Comparison of ENCODE assay signal across 1 cellular context in the genomic region with DNA sequence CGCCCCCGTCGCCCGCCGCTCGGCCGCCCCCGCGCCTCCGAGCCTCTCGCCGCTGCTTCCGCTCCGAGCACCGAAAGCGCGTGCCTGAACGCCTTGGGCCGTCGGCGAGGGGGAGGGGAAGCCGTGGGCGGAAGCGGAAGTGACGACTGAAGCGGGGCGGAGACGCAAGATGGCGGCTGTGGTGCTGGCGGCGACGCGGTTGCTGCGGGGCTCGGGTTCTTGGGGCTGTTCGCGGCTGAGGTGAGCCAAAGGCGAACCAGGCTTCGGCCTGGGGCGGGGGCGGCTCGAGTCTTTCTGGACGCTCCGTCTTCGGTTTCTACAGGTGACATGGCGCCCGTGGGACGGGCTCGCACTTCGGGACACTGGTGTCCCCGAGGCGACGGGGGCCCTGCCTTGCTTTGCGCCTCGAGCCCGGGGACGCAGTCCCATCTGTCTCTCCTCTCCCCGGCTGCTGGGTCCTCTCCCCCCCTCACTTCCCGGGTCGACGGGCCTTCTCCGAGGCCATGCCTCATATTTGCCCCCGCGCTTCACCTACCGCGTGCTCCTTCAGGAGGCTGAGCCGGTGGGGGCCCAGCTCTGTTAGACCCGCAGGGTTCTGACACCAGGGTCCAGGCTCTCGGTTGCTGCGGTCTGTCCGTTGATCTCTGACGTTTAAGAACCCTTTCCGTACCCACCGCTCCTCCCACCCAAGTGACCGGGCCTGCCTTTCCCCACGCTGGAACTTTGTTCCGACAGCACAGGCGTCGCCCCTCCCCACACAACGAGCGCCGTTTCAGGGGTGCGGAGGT.
A peak's percentile ranks its signal among the peaks of the same experiment; 100 is the strongest.
TF ChIP-seq lines count a peak whose summit lies in the region.

A gene with protein sequence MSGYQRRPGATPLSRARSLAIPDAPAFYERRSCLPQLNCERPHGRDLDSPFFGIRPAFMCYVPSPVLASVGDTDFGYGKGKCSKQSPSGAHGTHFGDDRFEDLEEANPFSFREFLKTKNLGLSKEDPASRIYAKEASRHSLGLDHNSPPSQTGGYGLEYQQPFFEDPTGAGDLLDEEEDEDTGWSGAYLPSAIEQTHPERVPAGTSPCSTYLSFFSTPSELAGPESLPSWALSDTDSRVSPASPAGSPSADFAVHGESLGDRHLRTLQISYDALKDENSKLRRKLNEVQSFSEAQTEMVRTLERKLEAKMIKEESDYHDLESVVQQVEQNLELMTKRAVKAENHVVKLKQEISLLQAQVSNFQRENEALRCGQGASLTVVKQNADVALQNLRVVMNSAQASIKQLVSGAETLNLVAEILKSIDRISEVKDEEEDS (minus strand): TSS at position 115 of the 788 bp plus-strand sequence. CDS start 217 bp downstream, outside the sequence.
PMPCA (plus strand) TSS at position 159 of the 788 bp plus-strand sequence; CDS start at position 170, 11 bp downstream.

TF ChIP-seq in HepG2, 621 proteins besides CTCF, POLR2A, EP300 and RAD21 (continued from another document and continues in another):
- TF ChIP-seq ZBTB7A (CRISPR knock-in tag; IDR thresholded peaks at IDR 0.05), result no peak; the same call in 1 of the 2 replicates
- TF ChIP-seq ZNF570 (CRISPR knock-in tag; IDR thresholded peaks at IDR 0.05; ENCODE audit: borderline replicate concordance), result no peak
- peak; percentile 75 for TF ChIP-seq KLF6 (CRISPR knock-in tag; IDR thresholded peaks at IDR 0.05)
- no peak for TF ChIP-seq ATM (IDR thresholded peaks at IDR 0.05; ENCODE audit: borderline replicate concordance)
- peak; percentile 75 for TF ChIP-seq SPEN (CRISPR knock-in tag; IDR thresholded peaks at IDR 0.05; ENCODE audit: low read depth)
- peak; percentile 64 for TF ChIP-seq SMAD3 (CRISPR knock-in tag; IDR thresholded peaks at IDR 0.05)
- TF ChIP-seq, protein P1, sequence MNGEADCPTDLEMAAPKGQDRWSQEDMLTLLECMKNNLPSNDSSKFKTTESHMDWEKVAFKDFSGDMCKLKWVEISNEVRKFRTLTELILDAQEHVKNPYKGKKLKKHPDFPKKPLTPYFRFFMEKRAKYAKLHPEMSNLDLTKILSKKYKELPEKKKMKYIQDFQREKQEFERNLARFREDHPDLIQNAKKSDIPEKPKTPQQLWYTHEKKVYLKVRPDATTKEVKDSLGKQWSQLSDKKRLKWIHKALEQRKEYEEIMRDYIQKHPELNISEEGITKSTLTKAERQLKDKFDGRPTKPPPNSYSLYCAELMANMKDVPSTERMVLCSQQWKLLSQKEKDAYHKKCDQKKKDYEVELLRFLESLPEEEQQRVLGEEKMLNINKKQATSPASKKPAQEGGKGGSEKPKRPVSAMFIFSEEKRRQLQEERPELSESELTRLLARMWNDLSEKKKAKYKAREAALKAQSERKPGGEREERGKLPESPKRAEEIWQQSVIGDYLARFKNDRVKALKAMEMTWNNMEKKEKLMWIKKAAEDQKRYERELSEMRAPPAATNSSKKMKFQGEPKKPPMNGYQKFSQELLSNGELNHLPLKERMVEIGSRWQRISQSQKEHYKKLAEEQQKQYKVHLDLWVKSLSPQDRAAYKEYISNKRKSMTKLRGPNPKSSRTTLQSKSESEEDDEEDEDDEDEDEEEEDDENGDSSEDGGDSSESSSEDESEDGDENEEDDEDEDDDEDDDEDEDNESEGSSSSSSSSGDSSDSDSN (CRISPR knock-in tag; IDR thresholded peaks at IDR 0.05), result no peak; the same call in none of the 2 replicates
- no peak for TF ChIP-seq ZFP1 (CRISPR knock-in tag; IDR thresholded peaks at IDR 0.05)
- no peak for TF ChIP-seq ATF7 (IDR thresholded peaks at IDR 0.05)
- no peak for TF ChIP-seq ATF7 (CRISPR knock-in tag; IDR thresholded peaks at IDR 0.05)
- TF ChIP-seq, protein P2, sequence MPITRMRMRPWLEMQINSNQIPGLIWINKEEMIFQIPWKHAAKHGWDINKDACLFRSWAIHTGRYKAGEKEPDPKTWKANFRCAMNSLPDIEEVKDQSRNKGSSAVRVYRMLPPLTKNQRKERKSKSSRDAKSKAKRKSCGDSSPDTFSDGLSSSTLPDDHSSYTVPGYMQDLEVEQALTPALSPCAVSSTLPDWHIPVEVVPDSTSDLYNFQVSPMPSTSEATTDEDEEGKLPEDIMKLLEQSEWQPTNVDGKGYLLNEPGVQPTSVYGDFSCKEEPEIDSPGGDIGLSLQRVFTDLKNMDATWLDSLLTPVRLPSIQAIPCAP (CRISPR knock-in tag; IDR thresholded peaks at IDR 0.05; ENCODE audit: low read depth), result no peak
- TF ChIP-seq ERF (CRISPR knock-in tag; IDR thresholded peaks at IDR 0.05), result peak; percentile 81; the same call in 1 of the 2 replicates
- TF ChIP-seq ASH2L (IDR thresholded peaks at IDR 0.05; ENCODE audit: insufficient read length, low read depth, low read length), result peak; percentile 88
- peak; percentile 33; the same call in 1 of the 2 replicates for TF ChIP-seq ZNF782 (CRISPR knock-in tag; IDR thresholded peaks at IDR 0.05; ENCODE audit: borderline replicate concordance)
- TF ChIP-seq, protein P3, sequence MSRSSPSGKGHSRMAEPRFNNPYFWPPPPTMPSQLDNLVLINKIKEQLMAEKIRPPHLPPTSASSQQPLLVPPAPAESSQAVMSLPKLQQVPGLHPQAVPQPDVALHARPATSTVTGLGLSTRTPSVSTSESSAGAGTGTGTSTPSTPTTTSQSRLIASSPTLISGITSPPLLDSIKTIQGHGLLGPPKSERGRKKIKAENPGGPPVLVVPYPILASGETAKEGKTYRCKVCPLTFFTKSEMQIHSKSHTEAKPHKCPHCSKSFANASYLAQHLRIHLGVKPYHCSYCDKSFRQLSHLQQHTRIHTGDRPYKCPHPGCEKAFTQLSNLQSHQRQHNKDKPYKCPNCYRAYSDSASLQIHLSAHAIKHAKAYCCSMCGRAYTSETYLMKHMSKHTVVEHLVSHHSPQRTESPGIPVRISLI (CRISPR knock-in tag; IDR thresholded peaks at IDR 0.05; ENCODE audit: borderline replicate concordance), result no peak
- TF ChIP-seq ZNF260 (CRISPR knock-in tag; IDR thresholded peaks at IDR 0.05; ENCODE audit: borderline replicate concordance, low read depth), result no peak
- TF ChIP-seq FOXK2 (IDR thresholded peaks at IDR 0.05), result no peak
- TF ChIP-seq POGZ (CRISPR knock-in tag; IDR thresholded peaks at IDR 0.05), result peak; percentile 60
- TF ChIP-seq BHLHE40 (IDR thresholded peaks at IDR 0.05; ENCODE audit: low read length), result 0 out of 2 replicates have a peak, but pooled peaks have one; percentile 56
- TF ChIP-seq, protein P4, sequence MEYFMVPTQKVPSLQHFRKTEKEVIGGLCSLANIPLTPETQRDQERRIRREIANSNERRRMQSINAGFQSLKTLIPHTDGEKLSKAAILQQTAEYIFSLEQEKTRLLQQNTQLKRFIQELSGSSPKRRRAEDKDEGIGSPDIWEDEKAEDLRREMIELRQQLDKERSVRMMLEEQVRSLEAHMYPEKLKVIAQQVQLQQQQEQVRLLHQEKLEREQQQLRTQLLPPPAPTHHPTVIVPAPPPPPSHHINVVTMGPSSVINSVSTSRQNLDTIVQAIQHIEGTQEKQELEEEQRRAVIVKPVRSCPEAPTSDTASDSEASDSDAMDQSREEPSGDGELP (IDR thresholded peaks at IDR 0.05; ENCODE audit: borderline replicate concordance, low read depth), result no peak
- peak; percentile 37; the same call in 1 of the 2 replicates for TF ChIP-seq GATAD2A (CRISPR knock-in tag; IDR thresholded peaks at IDR 0.05)
- TF ChIP-seq HIVEP1 (CRISPR knock-in tag; IDR thresholded peaks at IDR 0.05), result 0 out of 2 replicates have a peak, but pooled peaks have one; percentile 40
- no peak for TF ChIP-seq ZFP36L1 (CRISPR knock-in tag; IDR thresholded peaks at IDR 0.05)
- no peak for TF ChIP-seq SOX6 (IDR thresholded peaks at IDR 0.05)
- peak; percentile 39 for TF ChIP-seq SOX6 (CRISPR knock-in tag; IDR thresholded peaks at IDR 0.05)
- TF ChIP-seq, protein P5, sequence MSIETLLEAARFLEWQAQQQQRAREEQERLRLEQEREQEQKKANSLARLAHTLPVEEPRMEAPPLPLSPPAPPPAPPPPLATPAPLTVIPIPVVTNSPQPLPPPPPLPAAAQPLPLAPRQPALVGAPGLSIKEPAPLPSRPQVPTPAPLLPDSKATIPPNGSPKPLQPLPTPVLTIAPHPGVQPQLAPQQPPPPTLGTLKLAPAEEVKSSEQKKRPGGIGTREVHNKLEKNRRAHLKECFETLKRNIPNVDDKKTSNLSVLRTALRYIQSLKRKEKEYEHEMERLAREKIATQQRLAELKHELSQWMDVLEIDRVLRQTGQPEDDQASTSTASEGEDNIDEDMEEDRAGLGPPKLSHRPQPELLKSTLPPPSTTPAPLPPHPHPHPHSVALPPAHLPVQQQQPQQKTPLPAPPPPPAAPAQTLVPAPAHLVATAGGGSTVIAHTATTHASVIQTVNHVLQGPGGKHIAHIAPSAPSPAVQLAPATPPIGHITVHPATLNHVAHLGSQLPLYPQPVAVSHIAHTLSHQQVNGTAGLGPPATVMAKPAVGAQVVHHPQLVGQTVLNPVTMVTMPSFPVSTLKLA (IDR thresholded peaks at IDR 0.05), result no peak
- TF ChIP-seq ZFY (CRISPR knock-in tag; IDR thresholded peaks at IDR 0.05), result peak; percentile 74
- TF ChIP-seq ZNF30 (CRISPR knock-in tag; IDR thresholded peaks at IDR 0.05), result no peak; the same call in 1 of the 2 replicates
- peak; percentile 94 for TF ChIP-seq HDAC1 (CRISPR knock-in tag; IDR thresholded peaks at IDR 0.05)
- TF ChIP-seq ZNF224 (CRISPR knock-in tag; IDR thresholded peaks at IDR 0.05), result no peak
- TF ChIP-seq, protein P6, sequence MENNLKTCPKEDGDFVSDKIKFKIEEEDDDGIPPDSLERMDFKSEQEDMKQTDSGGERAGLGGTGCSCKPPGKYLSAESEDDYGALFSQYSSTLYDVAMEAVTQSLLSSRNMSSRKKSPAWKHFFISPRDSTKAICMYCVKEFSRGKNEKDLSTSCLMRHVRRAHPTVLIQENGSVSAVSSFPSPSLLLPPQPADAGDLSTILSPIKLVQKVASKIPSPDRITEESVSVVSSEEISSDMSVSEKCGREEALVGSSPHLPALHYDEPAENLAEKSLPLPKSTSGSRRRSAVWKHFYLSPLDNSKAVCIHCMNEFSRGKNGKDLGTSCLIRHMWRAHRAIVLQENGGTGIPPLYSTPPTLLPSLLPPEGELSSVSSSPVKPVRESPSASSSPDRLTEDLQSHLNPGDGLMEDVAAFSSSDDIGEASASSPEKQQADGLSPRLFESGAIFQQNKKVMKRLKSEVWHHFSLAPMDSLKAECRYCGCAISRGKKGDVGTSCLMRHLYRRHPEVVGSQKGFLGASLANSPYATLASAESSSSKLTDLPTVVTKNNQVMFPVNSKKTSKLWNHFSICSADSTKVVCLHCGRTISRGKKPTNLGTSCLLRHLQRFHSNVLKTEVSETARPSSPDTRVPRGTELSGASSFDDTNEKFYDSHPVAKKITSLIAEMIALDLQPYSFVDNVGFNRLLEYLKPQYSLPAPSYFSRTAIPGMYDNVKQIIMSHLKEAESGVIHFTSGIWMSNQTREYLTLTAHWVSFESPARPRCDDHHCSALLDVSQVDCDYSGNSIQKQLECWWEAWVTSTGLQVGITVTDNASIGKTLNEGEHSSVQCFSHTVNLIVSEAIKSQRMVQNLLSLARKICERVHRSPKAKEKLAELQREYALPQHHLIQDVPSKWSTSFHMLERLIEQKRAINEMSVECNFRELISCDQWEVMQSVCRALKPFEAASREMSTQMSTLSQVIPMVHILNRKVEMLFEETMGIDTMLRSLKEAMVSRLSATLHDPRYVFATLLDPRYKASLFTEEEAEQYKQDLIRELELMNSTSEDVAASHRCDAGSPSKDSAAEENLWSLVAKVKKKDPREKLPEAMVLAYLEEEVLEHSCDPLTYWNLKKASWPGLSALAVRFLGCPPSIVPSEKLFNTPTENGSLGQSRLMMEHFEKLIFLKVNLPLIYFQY (CRISPR knock-in tag; IDR thresholded peaks at IDR 0.05; ENCODE audit: borderline replicate concordance), result no peak; the same call in 1 of the 2 replicates
- no peak for TF ChIP-seq ZFP82 (CRISPR knock-in tag; IDR thresholded peaks at IDR 0.05; ENCODE audit: borderline replicate concordance)
- TF ChIP-seq, protein P7, sequence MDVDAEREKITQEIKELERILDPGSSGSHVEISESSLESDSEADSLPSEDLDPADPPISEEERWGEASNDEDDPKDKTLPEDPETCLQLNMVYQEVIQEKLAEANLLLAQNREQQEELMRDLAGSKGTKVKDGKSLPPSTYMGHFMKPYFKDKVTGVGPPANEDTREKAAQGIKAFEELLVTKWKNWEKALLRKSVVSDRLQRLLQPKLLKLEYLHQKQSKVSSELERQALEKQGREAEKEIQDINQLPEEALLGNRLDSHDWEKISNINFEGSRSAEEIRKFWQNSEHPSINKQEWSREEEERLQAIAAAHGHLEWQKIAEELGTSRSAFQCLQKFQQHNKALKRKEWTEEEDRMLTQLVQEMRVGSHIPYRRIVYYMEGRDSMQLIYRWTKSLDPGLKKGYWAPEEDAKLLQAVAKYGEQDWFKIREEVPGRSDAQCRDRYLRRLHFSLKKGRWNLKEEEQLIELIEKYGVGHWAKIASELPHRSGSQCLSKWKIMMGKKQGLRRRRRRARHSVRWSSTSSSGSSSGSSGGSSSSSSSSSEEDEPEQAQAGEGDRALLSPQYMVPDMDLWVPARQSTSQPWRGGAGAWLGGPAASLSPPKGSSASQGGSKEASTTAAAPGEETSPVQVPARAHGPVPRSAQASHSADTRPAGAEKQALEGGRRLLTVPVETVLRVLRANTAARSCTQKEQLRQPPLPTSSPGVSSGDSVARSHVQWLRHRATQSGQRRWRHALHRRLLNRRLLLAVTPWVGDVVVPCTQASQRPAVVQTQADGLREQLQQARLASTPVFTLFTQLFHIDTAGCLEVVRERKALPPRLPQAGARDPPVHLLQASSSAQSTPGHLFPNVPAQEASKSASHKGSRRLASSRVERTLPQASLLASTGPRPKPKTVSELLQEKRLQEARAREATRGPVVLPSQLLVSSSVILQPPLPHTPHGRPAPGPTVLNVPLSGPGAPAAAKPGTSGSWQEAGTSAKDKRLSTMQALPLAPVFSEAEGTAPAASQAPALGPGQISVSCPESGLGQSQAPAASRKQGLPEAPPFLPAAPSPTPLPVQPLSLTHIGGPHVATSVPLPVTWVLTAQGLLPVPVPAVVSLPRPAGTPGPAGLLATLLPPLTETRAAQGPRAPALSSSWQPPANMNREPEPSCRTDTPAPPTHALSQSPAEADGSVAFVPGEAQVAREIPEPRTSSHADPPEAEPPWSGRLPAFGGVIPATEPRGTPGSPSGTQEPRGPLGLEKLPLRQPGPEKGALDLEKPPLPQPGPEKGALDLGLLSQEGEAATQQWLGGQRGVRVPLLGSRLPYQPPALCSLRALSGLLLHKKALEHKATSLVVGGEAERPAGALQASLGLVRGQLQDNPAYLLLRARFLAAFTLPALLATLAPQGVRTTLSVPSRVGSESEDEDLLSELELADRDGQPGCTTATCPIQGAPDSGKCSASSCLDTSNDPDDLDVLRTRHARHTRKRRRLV (CRISPR knock-in tag; IDR thresholded peaks at IDR 0.05), result peak; percentile 85; the same call in 1 of the 2 replicates
- no peak for TF ChIP-seq MTA1 (CRISPR knock-in tag; IDR thresholded peaks at IDR 0.05; ENCODE audit: borderline replicate concordance)
- peak; percentile 78 for TF ChIP-seq SP4 (CRISPR knock-in tag; IDR thresholded peaks at IDR 0.05)
- TF ChIP-seq ZNF562 (CRISPR knock-in tag; IDR thresholded peaks at IDR 0.05; ENCODE audit: borderline replicate concordance), result no peak
- TF ChIP-seq TCF7 (IDR thresholded peaks at IDR 0.05; ENCODE audit: low read depth), result no peak
